Comparison of ENCODE assay signal across 9 cellular contexts in the genomic region with DNA sequence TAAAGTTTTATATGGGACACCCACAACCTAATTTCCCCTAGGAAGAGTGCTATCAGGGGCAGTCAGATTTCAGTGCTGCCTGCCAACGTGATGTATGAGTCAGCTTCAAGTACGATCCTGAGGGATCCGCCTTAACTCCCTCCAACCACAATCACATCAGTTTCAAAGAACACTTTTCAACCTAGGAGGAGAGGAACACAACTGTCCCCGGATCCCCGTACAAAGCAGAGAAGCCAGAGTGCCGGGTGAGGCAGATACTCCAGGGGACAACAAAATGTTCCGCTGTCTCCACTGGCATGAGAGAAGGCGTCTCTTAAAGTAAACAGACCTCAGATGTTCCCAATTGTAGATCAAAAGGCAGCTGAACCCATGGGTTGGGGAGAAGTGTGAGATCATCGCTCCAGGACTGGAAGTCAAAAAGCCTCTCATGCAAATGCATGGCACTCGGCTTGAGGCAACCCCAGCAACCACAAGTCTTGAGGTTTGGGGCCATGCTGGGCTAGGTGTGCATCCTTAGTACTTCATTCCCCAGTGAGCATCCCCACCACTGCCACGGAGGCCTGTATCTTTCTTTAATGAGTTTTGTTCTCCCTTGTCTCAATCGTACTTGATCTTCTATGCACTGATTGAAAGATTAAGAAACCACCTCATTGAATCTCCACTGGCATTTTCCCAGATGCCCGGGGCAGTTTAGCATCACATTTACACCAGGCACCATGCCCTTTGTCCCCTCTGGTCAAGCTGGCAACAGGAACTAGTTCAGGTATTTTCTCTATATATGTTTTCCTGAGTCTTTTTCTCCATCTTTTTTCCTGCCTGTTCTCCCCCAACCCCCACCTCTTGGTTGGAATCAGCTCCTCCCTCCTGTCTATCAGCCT.
DNase-seq lines count a peak whose midpoint lies in the region; ATAC-seq and TF ChIP-seq lines count a peak whose summit lies in the region.
"Had no signal": no experiment of that assay in that cellular context is flagged by ENCODE, and none has a peak within 500 bp of the region (broad histone marks: within the 10 kb centered on the region; RNA-seq: fewer than 3 reads in every experiment).

No MANE protein-coding gene starts in this region.

- H3F3A ChIP-seq in GM23338 (replicated peaks; ENCODE audit: low read depth) (no peaks in the 10 kb centered on the region), PC-3 (ENCODE audit: low read length, unreplicated experiment) (no peaks in the 10 kb centered on the region)

- no TSS peak for BruUV-seq in PC-3 (replicated peaks; lab: Mats Ljungman, UMichigan)

- H3K27me3 Mint-ChIP-seq in GM23338 (ENCODE audit: insufficient read depth, low read depth, poor library complexity) = peaks cover 1% of the 10 kb centered on the region

- no peak overlapping the region for H3K9ac ChIP-seq in PC-3 (ENCODE audit: low read length)

- no peaks in the 10 kb centered on the region for H3K9me2 ChIP-seq in GM23338 (ENCODE audit: insufficient read depth)
- H3K9me2 ChIP-seq in PC-3 (replicated peaks; ENCODE audit: low read length) = no peaks in the 10 kb centered on the region

- H4K20me1 ChIP-seq in GM23338 (replicated peaks; ENCODE audit: insufficient read depth) (no peaks in the 10 kb centered on the region), PC-3 (ENCODE audit: low read length) (no peaks in the 10 kb centered on the region)

- no peak overlapping the region for H3K4me3 Mint-ChIP-seq in GM23338

- no peak overlapping the region for H3K27ac ChIP-seq in GM23338 (ENCODE audit: low read depth)
- H3K27ac ChIP-seq in PC-3 (ENCODE audit: low read length) = peak overlapping the region; percentile 37
- no peak overlapping the region for H3K27ac ChIP-seq in SJCRH30
- H3K27ac ChIP-seq: psoas muscle had no signal

- POLR2A ChIA-PET in PC-3 (lab: Charles Lee; ENCODE audit: unreplicated experiment) = no interaction called here

- H3K36me3 Mint-ChIP-seq in GM23338 (ENCODE audit: low read depth) = no peaks in the 10 kb centered on the region

- H3K4me3 ChIP-seq in GM23338 (no peak overlapping the region), PC-3 (ENCODE audit: low read length) (no peak overlapping the region; the same call in 1 of the 2 replicates), skeletal muscle cell (ENCODE audit: low read depth, low read length) (peak overlapping the region; percentile 8), SJCRH30 (no peak overlapping the region)
- H3K4me3 ChIP-seq: psoas muscle had no signal

- H3K4me2 ChIP-seq in GM23338 (no peak overlapping the region), PC-3 (ENCODE audit: low read length) (peak overlapping the region; percentile 50)

- H3K9me3 Mint-ChIP-seq in GM23338 = no peaks in the 10 kb centered on the region; the same call in 2 of the 3 replicates

- no peak overlapping the region for H3K27ac Mint-ChIP-seq in GM23338

- no peaks in the 10 kb centered on the region; the same call in 2 of the 3 replicates for H3K4me1 Mint-ChIP-seq in GM23338

- H3K27me3 ChIP-seq in GM23338 (ENCODE audit: insufficient read depth) = no peaks in the 10 kb centered on the region
- no peaks in the 10 kb centered on the region for H3K27me3 ChIP-seq in PC-3 (ENCODE audit: low read length)
- H3K27me3 ChIP-seq in SJCRH30 = no peaks in the 10 kb centered on the region

- H3K9me3 ChIP-seq in PC-3 (ENCODE audit: low read length) = no peaks in the 10 kb centered on the region
- H3K9me3 ChIP-seq in SJCRH30 (replicated peaks) = no peaks in the 10 kb centered on the region
- H3K9me3 ChIP-seq: psoas muscle had no signal

- H2AFZ ChIP-seq in GM23338 (peak overlapping the region; percentile 85; the same call in 1 of the 2 replicates), PC-3 (ENCODE audit: low read length) (peak overlapping the region; percentile 60)

- CTCF ChIA-PET in PC-3 (lab: Charles Lee) = interaction anchor here (0.6 kb wide), 1 partner anchor 157 kb away, joined by 3 read pairs; no protein-coding TSS in a partner anchor

- H3K79me2 ChIP-seq in GM23338 (replicated peaks; ENCODE audit: insufficient read depth) = no peaks in the 10 kb centered on the region
- no peaks in the 10 kb centered on the region for H3K79me2 ChIP-seq in PC-3 (ENCODE audit: low read length)

- intact Hi-C loops in PC-3 (cut with micrococcal nuclease) = no loop called here

- H3K36me3 ChIP-seq in GM23338 (ENCODE audit: insufficient read depth) (no peaks in the 10 kb centered on the region), PC-3 (ENCODE audit: low read depth, low read length) (no peaks in the 10 kb centered on the region), SJCRH30 (no peaks in the 10 kb centered on the region)

- DNase-seq in GM23338 (ENCODE audit: low spot score) = no peak
- peak; percentile 70 for DNase-seq in PC-3
- DNase-seq in fibroblast of gingiva (ENCODE audit: low read depth) = peak; percentile 74
- peak; percentile 68 for DNase-seq in skeletal muscle cell (ENCODE audit: low read depth)
- no peak for DNase-seq in stimulated activated CD8-positive, alpha-beta memory T cell treated with anti-CD3 and anti-CD28 coated beads, Interleukin-4, amount 100 ng/mL, for 48 hours
- no peak for DNase-seq in SJCRH30
- no peak for DNase-seq in activated CD8-positive, alpha-beta memory T cell treated with anti-CD3 and anti-CD28 coated beads for 24 hours
- DNase-seq: psoas muscle had no signal

- no peaks in the 10 kb centered on the region for H3K4me1 ChIP-seq in GM23338 (ENCODE audit: insufficient read depth)
- H3K4me1 ChIP-seq in PC-3 (ENCODE audit: insufficient read depth, low read length) = peaks cover 21% of the 10 kb centered on the region
- H3K4me1 ChIP-seq in SJCRH30 = no peaks in the 10 kb centered on the region
- H3K4me1 ChIP-seq: psoas muscle had no signal

- TF ChIP-seq CTCF in GM23338 (conservative IDR thresholded peaks at IDR 0.05; ENCODE audit: low read depth in 2 of 2) = no peak
- no peak for TF ChIP-seq CTCF in PC-3 (conservative IDR thresholded peaks at IDR 0.05; ENCODE audit: low read depth, low read length)

- ATAC-seq in GM23338 (no peak), PC-3 (peak; percentile 89), GM21529 (IDR thresholded peaks at IDR 0.05; ENCODE audit: unreplicated experiment) (no peak)
- ATAC-seq: psoas muscle had no signal

TF ChIP-seq in GM23338, 12 proteins besides CTCF, POLR2A, EP300 and RAD21:
- TF ChIP-seq NANOG (IDR thresholded peaks at IDR 0.05; ENCODE audit: borderline replicate concordance) = no peak
- TF ChIP-seq, protein P1, sequence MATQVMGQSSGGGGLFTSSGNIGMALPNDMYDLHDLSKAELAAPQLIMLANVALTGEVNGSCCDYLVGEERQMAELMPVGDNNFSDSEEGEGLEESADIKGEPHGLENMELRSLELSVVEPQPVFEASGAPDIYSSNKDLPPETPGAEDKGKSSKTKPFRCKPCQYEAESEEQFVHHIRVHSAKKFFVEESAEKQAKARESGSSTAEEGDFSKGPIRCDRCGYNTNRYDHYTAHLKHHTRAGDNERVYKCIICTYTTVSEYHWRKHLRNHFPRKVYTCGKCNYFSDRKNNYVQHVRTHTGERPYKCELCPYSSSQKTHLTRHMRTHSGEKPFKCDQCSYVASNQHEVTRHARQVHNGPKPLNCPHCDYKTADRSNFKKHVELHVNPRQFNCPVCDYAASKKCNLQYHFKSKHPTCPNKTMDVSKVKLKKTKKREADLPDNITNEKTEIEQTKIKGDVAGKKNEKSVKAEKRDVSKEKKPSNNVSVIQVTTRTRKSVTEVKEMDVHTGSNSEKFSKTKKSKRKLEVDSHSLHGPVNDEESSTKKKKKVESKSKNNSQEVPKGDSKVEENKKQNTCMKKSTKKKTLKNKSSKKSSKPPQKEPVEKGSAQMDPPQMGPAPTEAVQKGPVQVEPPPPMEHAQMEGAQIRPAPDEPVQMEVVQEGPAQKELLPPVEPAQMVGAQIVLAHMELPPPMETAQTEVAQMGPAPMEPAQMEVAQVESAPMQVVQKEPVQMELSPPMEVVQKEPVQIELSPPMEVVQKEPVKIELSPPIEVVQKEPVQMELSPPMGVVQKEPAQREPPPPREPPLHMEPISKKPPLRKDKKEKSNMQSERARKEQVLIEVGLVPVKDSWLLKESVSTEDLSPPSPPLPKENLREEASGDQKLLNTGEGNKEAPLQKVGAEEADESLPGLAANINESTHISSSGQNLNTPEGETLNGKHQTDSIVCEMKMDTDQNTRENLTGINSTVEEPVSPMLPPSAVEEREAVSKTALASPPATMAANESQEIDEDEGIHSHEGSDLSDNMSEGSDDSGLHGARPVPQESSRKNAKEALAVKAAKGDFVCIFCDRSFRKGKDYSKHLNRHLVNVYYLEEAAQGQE (IDR thresholded peaks at IDR 0.05; ENCODE audit: unreplicated experiment) = no peak
- TF ChIP-seq ZNF331 (CRISPR knock-in tag; IDR thresholded peaks at IDR 0.05; ENCODE audit: low read depth) = no peak
- no peak for TF ChIP-seq EZH2 (IDR thresholded peaks at IDR 0.05; ENCODE audit: low read depth, unreplicated experiment)
TF ChIP-seq in GM23338: peak in this region for 0.

Comparison
In these comparisons a context has a peak if more than half of its experiments do, and no peak if none do; other contexts are left out.
1. DNase-seq: peak in PC-3 (single experiment), fibroblast of gingiva (single experiment) and skeletal muscle cell (single experiment); none in GM23338 (single experiment), stimulated activated CD8-positive, alpha-beta memory T cell treated with anti-CD3 and anti-CD28 coated beads, Interleukin-4, amount 100 ng/mL, for 48 hours (single experiment), SJCRH30 (0 of 2) and activated CD8-positive, alpha-beta memory T cell treated with anti-CD3 and anti-CD28 coated beads for 24 hours (single experiment).